In the genomic region with DNA sequence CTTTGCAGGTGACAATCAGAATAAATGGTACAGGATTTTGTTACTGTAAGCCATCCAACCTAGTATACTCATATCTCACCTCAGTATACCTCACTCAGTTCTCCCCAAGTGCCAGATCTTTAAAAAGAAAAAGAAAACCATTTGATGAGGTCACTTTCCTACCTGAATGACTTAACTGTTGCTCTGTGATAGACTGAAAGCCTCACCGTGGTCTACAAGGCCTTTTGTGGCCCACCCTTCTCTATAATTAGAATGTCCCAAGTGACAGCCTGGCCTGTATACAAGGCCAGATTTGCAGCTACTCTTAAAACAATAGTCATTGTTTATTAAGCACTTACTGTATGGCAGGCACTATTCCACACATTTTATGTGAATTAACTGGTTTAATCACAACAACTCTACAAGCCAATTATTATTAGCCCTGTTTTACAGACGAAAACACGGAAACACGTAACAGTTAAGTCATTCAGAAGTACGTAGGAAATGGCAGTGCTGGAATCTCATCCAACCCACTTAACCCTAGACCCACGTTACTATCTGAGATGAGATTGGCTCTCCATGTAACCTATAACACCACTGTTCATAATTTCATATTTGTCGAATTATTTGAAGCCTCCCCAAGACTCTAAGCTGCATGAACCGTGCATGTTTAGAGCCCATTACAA, we compare ENCODE assay signal across 1 cellular context.
TF ChIP-seq lines count a peak whose summit lies in the region.

No MANE protein-coding gene starts in this region.

TF ChIP-seq in HepG2, 621 proteins besides CTCF, POLR2A, EP300 and RAD21:
- TF ChIP-seq ATF7 (IDR thresholded peaks at IDR 0.05) (peak; percentile 28; the same call in 1 of the 2 replicates), ATF7 (CRISPR knock-in tag; IDR thresholded peaks at IDR 0.05) (no peak), TGIF2 (CRISPR knock-in tag; IDR thresholded peaks at IDR 0.05) (no peak), SOX13 (IDR thresholded peaks at IDR 0.05) (no peak), SOX13 (CRISPR knock-in tag; conservative IDR thresholded peaks at IDR 0.05 in 1 of 2, IDR thresholded peaks at IDR 0.05 in 1 of 2) (no peak), ZNF549 (CRISPR knock-in tag; IDR thresholded peaks at IDR 0.05) (no peak), SRSF4 (IDR thresholded peaks at IDR 0.05; ENCODE audit: low read depth, low read length, poor library complexity, severe bottlenecking) (no peak), NCOA5 (CRISPR knock-in tag; IDR thresholded peaks at IDR 0.05) (no peak)
